In genomic region chr10:96374985-96375830, GRCh38 we compare ENCODE assay signal across 9 cellular contexts. TPM values are rescaled to one million over a fixed set of nuclear protein-coding genes. Genes with fewer than 3 reads are reported as not detected.
DNase-seq lines count a peak whose midpoint lies in the region; ATAC-seq and TF ChIP-seq lines count a peak whose summit lies in the region.
"Had no signal": no experiment of that assay in that cellular context is flagged by ENCODE, and none has a peak within 500 bp of the region (broad histone marks: within the 10 kb centered on the region; RNA-seq: fewer than 3 reads in every experiment).

No MANE protein-coding gene starts in this region.

- peaks cover 11% of the 10 kb centered on the region for H3K27me3 Mint-ChIP-seq in activated CD4-positive, alpha-beta memory T cell treated with anti-CD3 and anti-CD28 coated beads for 36 hours

- H3K9me3 ChIP-seq in ectodermal cell (ENCODE audit: control insufficient read depth, low read length) (no peaks in the 10 kb centered on the region), lower lobe of right lung (no peaks in the 10 kb centered on the region)

- H3K4me1 ChIP-seq in ectodermal cell (ENCODE audit: control insufficient read depth, insufficient read depth, low read length): peaks cover 12% of the 10 kb centered on the region
- H3K4me1 ChIP-seq in lower lobe of right lung: peaks cover 16% of the 10 kb centered on the region

- ATAC-seq in GM19035 (IDR thresholded peaks at IDR 0.05; ENCODE audit: unreplicated experiment): peak; percentile 69
- ATAC-seq in HG03439 (IDR thresholded peaks at IDR 0.05; ENCODE audit: unreplicated experiment): peak; percentile 71
- ATAC-seq in lower lobe of right lung: peak; percentile 92 to 93

- peaks cover 7% of the 10 kb centered on the region for H3K27me3 ChIP-seq in ectodermal cell (ENCODE audit: control insufficient read depth, insufficient read depth, low read length, poor library complexity, severe bottlenecking)
- H3K27me3 ChIP-seq in lower lobe of right lung (ENCODE audit: low read depth): no peaks in the 10 kb centered on the region

- H3K4me3 Mint-ChIP-seq in activated CD4-positive, alpha-beta memory T cell treated with anti-CD3 and anti-CD28 coated beads for 36 hours: peak overlapping the region; percentile 69

- peaks cover 8% of the 10 kb centered on the region for H3K4me1 Mint-ChIP-seq in activated CD4-positive, alpha-beta memory T cell treated with anti-CD3 and anti-CD28 coated beads for 36 hours (ENCODE audit: low read depth)

- H3K36me3 Mint-ChIP-seq in activated CD4-positive, alpha-beta memory T cell treated with anti-CD3 and anti-CD28 coated beads for 36 hours: no peaks in the 10 kb centered on the region

- CTCF ChIA-PET in activated CD4-positive, alpha-beta memory T cell treated with anti-CD3 and anti-CD28 coated beads for 36 hours (lab: Charles Lee): interaction anchor here (0.5 to 3.0 kb wide), 37 partner anchors 10 to 859 kb away, joined by 3 to 27 read pairs (median 3); partner anchors contain the start of genes TCTN3 and TLL2

- DNase-seq in Ammon's horn (ENCODE audit: low spot score) (peak; percentile 96), NCI-H748 (lab: John Stamatoyannopoulos, UW; ENCODE audit: unreplicated experiment) (peak; percentile 79), lower lobe of right lung (peak; percentile 87)
- DNase-seq in activated CD4-positive, alpha-beta memory T cell treated with anti-CD3 and anti-CD28 coated beads for 36 hours: peak; percentile 87
- peak; percentile 59 to 77 (median 59) for DNase-seq in stimulated activated CD4-positive, alpha-beta T cell treated with anti-CD3 and anti-CD28 coated beads, TNF-alpha, amount 100 ng/mL, for 24 hours (ENCODE audit: low read depth in 3 of 3)

- H3K36me3 ChIP-seq in ectodermal cell (ENCODE audit: control insufficient read depth, insufficient read depth, low read length): no peaks in the 10 kb centered on the region
- no peaks in the 10 kb centered on the region for H3K36me3 ChIP-seq in lower lobe of right lung

- POLR2A ChIA-PET in activated CD4-positive, alpha-beta memory T cell treated with anti-CD3 and anti-CD28 coated beads for 36 hours (lab: Charles Lee): no interaction called here

- no peak overlapping the region for H3K27ac Mint-ChIP-seq in activated CD4-positive, alpha-beta memory T cell treated with anti-CD3 and anti-CD28 coated beads for 36 hours

- WGBS in ectodermal cell, 2 experiments: 19% methylated on average over 36 of the region's 36 CpGs

- H3K4me3 ChIP-seq in ectodermal cell (ENCODE audit: insufficient read depth, low read depth, low read length) (peak overlapping the region; percentile 31), lower lobe of right lung (peak overlapping the region; percentile 54)

- H3K27ac ChIP-seq in ectodermal cell (ENCODE audit: insufficient read depth, low read depth, low read length, poor library complexity, severe bottlenecking): no peak overlapping the region
- no peak overlapping the region for H3K27ac ChIP-seq in lower lobe of right lung

- peak; percentile 98 for TF ChIP-seq CTCF in lower lobe of right lung (IDR thresholded peaks at IDR 0.05)

- intact Hi-C loops in activated CD4-positive, alpha-beta memory T cell treated with anti-CD3 and anti-CD28 coated beads for 36 hours (cut with micrococcal nuclease): loop anchor here (1.0 to 10.0 kb wide), 5 partner anchors 21 to 455 kb away; partner anchors contain the start of gene PIK3AP1
- intact Hi-C loops in lower lobe of right lung (cut with DNase I): no loop called here

- no peaks in the 10 kb centered on the region for H3K9me3 Mint-ChIP-seq in activated CD4-positive, alpha-beta memory T cell treated with anti-CD3 and anti-CD28 coated beads for 36 hours

RNA-seq across cellular contexts. Expression of gene OPALIN, which starts 16.4 kb away (rescaled TPM):
- not detected for total RNA-seq in activated CD4-positive, alpha-beta memory T cell treated with anti-CD3 and anti-CD28 coated beads for 36 hours
- not detected for polyA plus RNA-seq in ectodermal cell (2013, experiment 1 of 4)
- 0.11 TPM for polyA plus RNA-seq in ectodermal cell (2013, experiment 2 of 4)
- not detected for polyA plus RNA-seq in ectodermal cell (2013, experiment 3 of 4)
- polyA plus RNA-seq in ectodermal cell (2013, experiment 4 of 4): 0.12 TPM
- total RNA-seq in lower lobe of right lung: not detected
- total RNA-seq: activated CD8-positive, alpha-beta memory T cell treated with anti-CD3 and anti-CD28 coated beads for 36 hours had no signal
